Comparison of ENCODE assay signal across 11 cellular contexts in genomic region chr20:5596401-5597193, GRCh38. TPM values are rescaled to one million over a fixed set of nuclear protein-coding genes. Genes with fewer than 3 reads are reported as not detected.
DNase-seq lines count a peak whose midpoint lies in the region; ATAC-seq and TF ChIP-seq lines count a peak whose summit lies in the region.
"Had no signal": no experiment of that assay in that cellular context is flagged by ENCODE, and none has a peak within 500 bp of the region (broad histone marks: within the 10 kb centered on the region; RNA-seq: fewer than 3 reads in every experiment).

No MANE protein-coding gene starts in this region.

- POLR2A ChIA-PET in GM10248 (lab: Yijun Ruan, JAX), result interaction anchor here (1.0 kb wide), 1 partner anchor 8 kb away, joined by 4 read pairs; no protein-coding TSS in a partner anchor

- H3K4me3 Mint-ChIP-seq in immature natural killer cell, result peak overlapping the region in 2 of 5 donors; percentile 17 to 22

- H3K4me1 Mint-ChIP-seq in immature natural killer cell, result peaks cover 60 to 73% of the 10 kb centered on the region in 2 donors

- peaks cover 9 to 39% (median 14%) of the 10 kb centered on the region in 3 donors for H3K36me3 Mint-ChIP-seq in immature natural killer cell

- H3K9me3 Mint-ChIP-seq in immature natural killer cell, result no peaks in the 10 kb centered on the region

- TF ChIP-seq CTCF in GM10248 (IDR thresholded peaks at IDR 0.05; ENCODE audit: control extremely low read depth, extremely low read depth, low read depth, missing control alignments), result no peak

- peak; percentile 34 for ATAC-seq in GM19035 (IDR thresholded peaks at IDR 0.05; ENCODE audit: unreplicated experiment)
- ATAC-seq in HG03354 (IDR thresholded peaks at IDR 0.05; ENCODE audit: poor library complexity, severe bottlenecking, unreplicated experiment), result peak; percentile 27
- ATAC-seq in HG03442 (IDR thresholded peaks at IDR 0.05; ENCODE audit: unreplicated experiment), result no peak
- ATAC-seq: HCT116 had no signal

- H3K27me3 Mint-ChIP-seq in immature natural killer cell (ENCODE audit: low read depth in 3 of 3), result peaks cover 0 to 2% (median 2%) of the 10 kb centered on the region in 3 donors
- H3K27me3 Mint-ChIP-seq: progenitor cell of endocrine pancreas had no signal

- H3K27ac Mint-ChIP-seq in immature natural killer cell, result peak overlapping the region in 5 of 6 donors; percentile 69 to 89 (median 79)

- DNase-seq in GM10248 (ENCODE audit: extremely low spot score) (peak; percentile 35), immature natural killer cell (no peak), mucosa of gallbladder (ENCODE audit: low spot score) (no peak), NCI-H2081 (lab: John Stamatoyannopoulos, UW) (no peak)
- DNase-seq: NCI-H1092, NCI-H774 had no signal

- CTCF ChIA-PET in GM10248 (lab: Yijun Ruan, JAX), result interaction anchor here (0.7 to 1.6 kb wide), 5 partner anchors 9 to 39 kb away, joined by 3 to 7 read pairs (median 3); no protein-coding TSS in a partner anchor

RNA-seq across cellular contexts. Expression of gene GPCPD1, which starts 14.2 kb away (rescaled TPM):
- 10 to 100 TPM; 22.5 to 32.6 (median 24.1) TPM for polyA plus RNA-seq in immature natural killer cell
- total RNA-seq in mucosa of gallbladder, result 28.2 TPM
